23 cellular contexts compared by ENCODE assay signal in genomic region chr5:7667216-7667767, GRCh38.
"Had no signal": no experiment of that assay in that cellular context is flagged by ENCODE, and none has a peak within 500 bp of the region (broad histone marks: within the 10 kb centered on the region; RNA-seq: fewer than 3 reads in every experiment).

No MANE protein-coding gene starts in this region.

- H3K9me3 ChIP-seq: colonic mucosa, right lobe of liver, stomach, upper lobe of left lung had no signal

- FAIRE-seq: TTC549 had no signal

- H3K36me3 ChIP-seq: brain microvascular endothelial cell, colonic mucosa, right lobe of liver, stomach, upper lobe of left lung had no signal

- ATAC-seq: activated CD8-positive, alpha-beta T cell treated with anti-CD3 and anti-CD28 coated beads, Interleukin-2, amount 10 ng/mL, durations not matched to agents 7 days and 5 days; right lobe of liver; stimulated activated memory B cell treated with anti-CD40 and anti-IgM and Interleukin-4, amounts not matched to agents 10 μg/mL and 1 μg/mL and 100 μg/mL, for 72 hours had no signal

- DNase-seq: activated CD4-positive, alpha-beta T cell treated with anti-CD3 and anti-CD28 coated beads for 1 hour; activated CD4-positive, alpha-beta T cell treated with anti-CD3 and anti-CD28 coated beads, Interleukin-2, amount 50 U/mL, for 1 hour; activated CD8-positive, alpha-beta T cell treated with anti-CD3 and anti-CD28 coated beads, Interleukin-2, amount 10 ng/mL, durations not matched to agents 7 days and 5 days; activated gamma-delta T cell treated with Interleukin-2 at 50 U/mL for 16 hours; activated T-cell treated with anti-CD3 and anti-CD28 coated beads, Interleukin-2, amount 50 U/mL, for 1 hour; anterior cingulate cortex; brain microvascular endothelial cell; colonic mucosa; foreskin fibroblast; right lobe of liver; stimulated activated CD4-positive, alpha-beta T cell treated with anti-CD3 and anti-CD28 coated beads, Interleukin-15, amount 100 ng/mL, for 24 hours; stomach; T-helper 1 cell; upper lobe of left lung; WERI-Rb-1 had no signal

- H3K4me3 Mint-ChIP-seq: activated CD8-positive, alpha-beta T cell treated with anti-CD3 and anti-CD28 coated beads, Interleukin-2, amount 10 ng/mL, durations not matched to agents 7 days and 5 days; activated naive CD4-positive, alpha-beta T cell treated with anti-CD3 and anti-CD28 coated beads, Interleukin-2, amount 50 U/mL, for 24 hours; central memory CD8-positive, alpha-beta T cell; memory B cell; nephron; stimulated activated memory B cell treated with anti-CD40 and anti-IgM and Interleukin-4, amounts not matched to agents 10 μg/mL and 1 μg/mL and 100 μg/mL, for 72 hours had no signal

- H3K4me3 ChIP-seq: colonic mucosa, right lobe of liver, skin epidermis, stomach, upper lobe of left lung had no signal

- H3K79me2 ChIP-seq: parathyroid adenoma had no signal

- H3K4me1 Mint-ChIP-seq: activated naive CD4-positive, alpha-beta T cell treated with anti-CD3 and anti-CD28 coated beads, Interleukin-2, amount 50 U/mL, for 24 hours; central memory CD8-positive, alpha-beta T cell; memory B cell; stimulated activated memory B cell treated with anti-CD40 and anti-IgM and Interleukin-4, amounts not matched to agents 10 μg/mL and 1 μg/mL and 100 μg/mL, for 72 hours had no signal

- H3K27me3 ChIP-seq: brain microvascular endothelial cell, colonic mucosa, right lobe of liver, stomach, upper lobe of left lung had no signal

- H3K27ac Mint-ChIP-seq: activated CD8-positive, alpha-beta T cell treated with anti-CD3 and anti-CD28 coated beads, Interleukin-2, amount 10 ng/mL, durations not matched to agents 7 days and 5 days; activated naive CD4-positive, alpha-beta T cell treated with anti-CD3 and anti-CD28 coated beads, Interleukin-2, amount 50 U/mL, for 24 hours; memory B cell; nephron; stimulated activated memory B cell treated with anti-CD40 and anti-IgM and Interleukin-4, amounts not matched to agents 10 μg/mL and 1 μg/mL and 100 μg/mL, for 72 hours had no signal

- H3K36me3 Mint-ChIP-seq: activated naive CD4-positive, alpha-beta T cell treated with anti-CD3 and anti-CD28 coated beads, Interleukin-2, amount 50 U/mL, for 24 hours; memory B cell; stimulated activated memory B cell treated with anti-CD40 and anti-IgM and Interleukin-4, amounts not matched to agents 10 μg/mL and 1 μg/mL and 100 μg/mL, for 72 hours had no signal

- H3K27me3 Mint-ChIP-seq: central memory CD8-positive, alpha-beta T cell; stimulated activated memory B cell treated with anti-CD40 and anti-IgM and Interleukin-4, amounts not matched to agents 10 μg/mL and 1 μg/mL and 100 μg/mL, for 72 hours had no signal

- H3K4me1 ChIP-seq: colonic mucosa, parathyroid adenoma, right lobe of liver, stomach, upper lobe of left lung had no signal

- H2AFZ ChIP-seq: parathyroid adenoma had no signal

- H3K9ac ChIP-seq: parathyroid adenoma had no signal

- H3K27ac ChIP-seq: brain microvascular endothelial cell, colonic mucosa, parathyroid adenoma, right lobe of liver, skin epidermis, stomach, upper lobe of left lung, WERI-Rb-1 had no signal
